In genomic region chr15:84500165-84500889, GRCh38 we compare ENCODE assay signal across 8 cellular contexts.
DNase-seq lines count a peak whose midpoint lies in the region; ATAC-seq and TF ChIP-seq lines count a peak whose summit lies in the region.
"Not testable (repeated sequence)": the region's sequence is repeated elsewhere in the genome, so short reads cannot be mapped to it uniquely, and the experiment has no call there.

No MANE protein-coding gene starts in this region.

- H3K27ac Mint-ChIP-seq in activated naive CD8-positive, alpha-beta T cell treated with anti-CD3 and anti-CD28 coated beads, Interleukin-2, amount 50 U/mL, for 24 hours = not testable (repeated sequence)

- not testable (repeated sequence) for H3K9me3 ChIP-seq in RWPE2 (ENCODE audit: severe bottlenecking); lower lobe of right lung; spleen

- H3K4me3 ChIP-seq in AG10803 (ENCODE audit: low read length) (peak overlapping the region; percentile 29), RWPE2 (ENCODE audit: severe bottlenecking) (peak overlapping the region; percentile 17), fibroblast of pulmonary artery (replicated peaks; ENCODE audit: low read depth, low read length) (peak overlapping the region; percentile 32), lower lobe of right lung (peak overlapping the region; percentile 48), spleen (peak overlapping the region in 2 of 8 donors; percentile 22 to 61)

- H3K4me3 Mint-ChIP-seq in activated naive CD8-positive, alpha-beta T cell treated with anti-CD3 and anti-CD28 coated beads, Interleukin-2, amount 50 U/mL, for 24 hours = not testable (repeated sequence)

- H3K36me3 ChIP-seq in RWPE2 (ENCODE audit: low read depth); lower lobe of right lung; spleen: not testable (repeated sequence)

- whole genome bisulfite sequencing in spleen, 5 donors = 0 to 3% methylated on average over 6 to 9 of the region's 60 CpGs; no CpG with 5 or more reads in 3 of the 5 donors

- not testable (repeated sequence) for H3K4me1 Mint-ChIP-seq in activated naive CD8-positive, alpha-beta T cell treated with anti-CD3 and anti-CD28 coated beads, Interleukin-2, amount 50 U/mL, for 24 hours

- not testable (repeated sequence) for H3K4me1 ChIP-seq in RWPE2 (ENCODE audit: insufficient read depth, poor library complexity, severe bottlenecking); lower lobe of right lung; spleen

- ATAC-seq in RWPE2 (ENCODE audit: low read depth); activated naive CD8-positive, alpha-beta T cell treated with anti-CD3 and anti-CD28 coated beads, Interleukin-2, amount 50 U/mL, for 24 hours; lower lobe of right lung: not testable (repeated sequence)

- not testable (repeated sequence) for H3K27me3 ChIP-seq in RWPE2 (ENCODE audit: insufficient read depth, poor library complexity, severe bottlenecking); lower lobe of right lung (ENCODE audit: low read depth); spleen (replicated peaks in 1 of 7)

- not testable (repeated sequence) for H3K36me3 Mint-ChIP-seq in activated naive CD8-positive, alpha-beta T cell treated with anti-CD3 and anti-CD28 coated beads, Interleukin-2, amount 50 U/mL, for 24 hours (ENCODE audit: low read depth)

- intact Hi-C loops in lower lobe of right lung (cut with DNase I); spleen (cut with DNase I; ENCODE audit: low total_unique reads): not testable (repeated sequence)

- DNase-seq in AG10803 (ENCODE audit: low read depth); fibroblast of pulmonary artery (ENCODE audit: low read depth): not testable (repeated sequence)
- DNase-seq in RWPE2 (ENCODE audit: low spot score) (peak; percentile 20), lower lobe of right lung (peak; percentile 42), spleen (peak; percentile 72)
- DNase-seq in activated CD8-positive, alpha-beta memory T cell treated with anti-CD3 and anti-CD28 coated beads for 24 hours = peak; percentile 69
- peak; percentile 6 for DNase-seq in activated naive CD8-positive, alpha-beta T cell treated with anti-CD3 and anti-CD28 coated beads, Interleukin-2, amount 50 U/mL, for 24 hours
- peak; percentile 4 to 20 for DNase-seq in stimulated activated CD8-positive, alpha-beta memory T cell treated with anti-CD3 and anti-CD28 coated beads, Interleukin-7, amount 100 ng/mL, for 48 hours (ENCODE audit: extremely low read depth in 1 of 2, low read depth in 1 of 2)

- not testable (repeated sequence) for H3K27me3 Mint-ChIP-seq in activated naive CD8-positive, alpha-beta T cell treated with anti-CD3 and anti-CD28 coated beads, Interleukin-2, amount 50 U/mL, for 24 hours

- TF ChIP-seq POLR2A in spleen (IDR thresholded peaks at IDR 0.05) = not testable (repeated sequence)

- not testable (repeated sequence) for H3K27ac ChIP-seq in RWPE2 (ENCODE audit: poor library complexity, severe bottlenecking)
- H3K27ac ChIP-seq in lower lobe of right lung = peak overlapping the region; percentile 64
- peak overlapping the region in 2 of 8 donors; percentile 54 to 61 for H3K27ac ChIP-seq in spleen

- not testable (repeated sequence) for TF ChIP-seq CTCF in AG10803 (conservative IDR thresholded peaks at IDR 0.05; ENCODE audit: low read length); RWPE2 (IDR thresholded peaks at IDR 0.05; ENCODE audit: poor library complexity, severe bottlenecking); fibroblast of pulmonary artery (IDR thresholded peaks at IDR 0.05; ENCODE audit: low read length, missing control alignments); lower lobe of right lung (IDR thresholded peaks at IDR 0.05)
- TF ChIP-seq CTCF in spleen (IDR thresholded peaks at IDR 0.05 in 8 of 11, conservative IDR thresholded peaks at IDR 0.05 in 3 of 11) = peak in 1 of 11 experiments; percentile 13

- not testable (repeated sequence) for H3K9me3 Mint-ChIP-seq in activated naive CD8-positive, alpha-beta T cell treated with anti-CD3 and anti-CD28 coated beads, Interleukin-2, amount 50 U/mL, for 24 hours
